Comparison of ENCODE assay signal across 1 cellular context in the genomic region with DNA sequence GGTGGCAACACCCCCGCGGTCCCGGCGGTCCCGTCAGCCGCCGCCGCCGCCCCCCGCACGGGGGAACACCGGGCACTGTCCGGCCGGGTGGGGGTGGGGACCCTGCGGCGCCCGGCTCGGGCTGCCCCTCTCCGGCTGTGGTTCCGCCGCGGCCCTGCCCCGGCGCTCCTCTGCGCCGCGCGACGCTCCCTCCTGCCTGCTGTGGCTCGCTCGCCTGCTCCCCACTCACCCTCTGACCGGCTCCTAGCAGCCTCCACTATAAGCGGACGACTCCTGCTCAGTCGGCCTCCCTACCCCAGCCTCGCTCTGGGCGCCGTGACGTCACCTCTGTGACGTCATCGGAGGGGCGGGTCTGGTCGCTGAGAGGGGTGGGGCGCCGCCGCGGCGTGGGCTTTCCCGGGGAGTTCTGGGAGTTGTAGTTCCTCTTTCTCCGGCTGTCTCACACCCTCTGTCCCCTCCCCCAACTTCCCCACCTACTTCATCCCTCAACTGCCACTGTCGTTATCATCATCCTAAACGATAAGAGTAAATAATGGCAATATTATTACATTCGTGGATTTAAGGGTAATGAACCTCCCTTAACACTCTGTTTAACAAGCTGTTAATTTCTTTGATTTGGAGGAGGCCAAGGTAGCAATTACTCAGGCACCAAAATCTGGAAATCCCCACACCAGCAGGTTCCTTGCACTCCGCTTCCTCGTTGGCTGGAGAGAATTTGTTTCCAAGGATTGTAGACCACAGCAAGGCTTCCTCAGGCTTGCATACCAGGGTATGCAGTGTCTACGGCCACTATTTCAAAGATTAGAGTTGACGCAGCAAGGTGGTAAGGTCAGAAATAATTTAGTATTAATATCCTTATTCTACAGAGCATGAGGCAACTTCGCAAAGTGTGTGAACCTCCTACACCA.
TF ChIP-seq lines count a peak whose summit lies in the region.

A gene (minus strand): TSS at position 308 of the 908 bp plus-strand sequence. CDS start 405 bp downstream, outside the sequence.

TF ChIP-seq in K562, 482 proteins besides CTCF, POLR2A, EP300 and RAD21 (continued from another document and continues in another):
- TF ChIP-seq, protein P1, sequence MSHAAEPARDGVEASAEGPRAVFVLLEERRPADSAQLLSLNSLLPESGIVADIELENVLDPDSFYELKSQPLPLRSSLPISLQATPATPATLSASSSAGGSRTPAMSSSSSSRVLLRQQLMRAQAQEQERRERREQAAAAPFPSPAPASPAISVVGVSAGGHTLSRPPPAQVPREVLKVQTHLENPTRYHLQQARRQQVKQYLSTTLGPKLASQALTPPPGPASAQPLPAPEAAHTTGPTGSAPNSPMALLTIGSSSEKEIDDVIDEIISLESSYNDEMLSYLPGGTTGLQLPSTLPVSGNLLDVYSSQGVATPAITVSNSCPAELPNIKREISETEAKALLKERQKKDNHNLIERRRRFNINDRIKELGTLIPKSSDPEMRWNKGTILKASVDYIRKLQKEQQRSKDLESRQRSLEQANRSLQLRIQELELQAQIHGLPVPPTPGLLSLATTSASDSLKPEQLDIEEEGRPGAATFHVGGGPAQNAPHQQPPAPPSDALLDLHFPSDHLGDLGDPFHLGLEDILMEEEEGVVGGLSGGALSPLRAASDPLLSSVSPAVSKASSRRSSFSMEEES (CRISPR knock-in tag; IDR thresholded peaks at IDR 0.05): no peak
- TF ChIP-seq, protein P2, sequence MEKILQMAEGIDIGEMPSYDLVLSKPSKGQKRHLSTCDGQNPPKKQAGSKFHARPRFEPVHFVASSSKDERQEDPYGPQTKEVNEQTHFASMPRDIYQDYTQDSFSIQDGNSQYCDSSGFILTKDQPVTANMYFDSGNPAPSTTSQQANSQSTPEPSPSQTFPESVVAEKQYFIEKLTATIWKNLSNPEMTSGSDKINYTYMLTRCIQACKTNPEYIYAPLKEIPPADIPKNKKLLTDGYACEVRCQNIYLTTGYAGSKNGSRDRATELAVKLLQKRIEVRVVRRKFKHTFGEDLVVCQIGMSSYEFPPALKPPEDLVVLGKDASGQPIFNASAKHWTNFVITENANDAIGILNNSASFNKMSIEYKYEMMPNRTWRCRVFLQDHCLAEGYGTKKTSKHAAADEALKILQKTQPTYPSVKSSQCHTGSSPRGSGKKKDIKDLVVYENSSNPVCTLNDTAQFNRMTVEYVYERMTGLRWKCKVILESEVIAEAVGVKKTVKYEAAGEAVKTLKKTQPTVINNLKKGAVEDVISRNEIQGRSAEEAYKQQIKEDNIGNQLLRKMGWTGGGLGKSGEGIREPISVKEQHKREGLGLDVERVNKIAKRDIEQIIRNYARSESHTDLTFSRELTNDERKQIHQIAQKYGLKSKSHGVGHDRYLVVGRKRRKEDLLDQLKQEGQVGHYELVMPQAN (IDR thresholded peaks at IDR 0.05; ENCODE audit: borderline replicate concordance): no peak
- TF ChIP-seq ETV6 (IDR thresholded peaks at IDR 0.05; ENCODE audit: borderline replicate concordance in 1 of 2, low read depth in 2 of 2, low read length in 1 of 2) (no peak; a peak in 1 of 4 replicates), ETV6 (CRISPR knock-in tag; IDR thresholded peaks at IDR 0.05; ENCODE audit: borderline replicate concordance) (no peak), MTF1 (CRISPR knock-in tag; IDR thresholded peaks at IDR 0.05; ENCODE audit: borderline replicate concordance) (no peak), CCNT2 (IDR thresholded peaks at IDR 0.05; ENCODE audit: borderline replicate concordance, extremely low read depth, insufficient read length, low read depth, low read length) (peak; percentile 98), KDM4B (IDR thresholded peaks at IDR 0.05; ENCODE audit: borderline replicate concordance in 2 of 2, low read depth in 1 of 2) (peak in 1 of 2 experiments; percentile 60; a peak in 1 of 4 replicates), STAT5A (IDR thresholded peaks at IDR 0.05; ENCODE audit: borderline replicate concordance, low read length) (no peak), HDAC1 (IDR thresholded peaks at IDR 0.05) (no peak; a peak in 2 of 4 replicates), HSF4 (CRISPR knock-in tag; IDR thresholded peaks at IDR 0.05; ENCODE audit: borderline replicate concordance) (0 out of 2 replicates have a peak, but pooled peaks have one; percentile 30), MTA2 (IDR thresholded peaks at IDR 0.05; ENCODE audit: low read depth) (no peak), SRSF3 (IDR thresholded peaks at IDR 0.05; ENCODE audit: insufficient read depth, low read length) (no peak), HNRNPLL (IDR thresholded peaks at IDR 0.05; ENCODE audit: low read depth, low read length, poor library complexity, severe bottlenecking) (no peak), NONO (IDR thresholded peaks at IDR 0.05; ENCODE audit: low read depth in 2 of 2, low read length in 1 of 2) (peak; percentile 72 to 96), TCFL5 (CRISPR knock-in tag; conservative IDR thresholded peaks at IDR 0.05) (no peak), KLF10 (CRISPR knock-in tag; IDR thresholded peaks at IDR 0.05) (no peak), CREBBP (IDR thresholded peaks at IDR 0.05; ENCODE audit: low read depth, low read length) (no peak), YY1 (IDR thresholded peaks at IDR 0.05; ENCODE audit: borderline replicate concordance in 1 of 3, control insufficient read depth in 1 of 3, extremely low read depth in 1 of 3, insufficient read depth in 3 of 3, insufficient read length in 1 of 3, insufficient replicate concordance in 2 of 3, low read depth in 1 of 3, low read length in 2 of 3) (peak in 2 of 3 experiments; percentile 58 to 64), KAT2B (IDR thresholded peaks at IDR 0.05; ENCODE audit: low read depth, low read length) (no peak), ZNF134 (CRISPR knock-in tag; conservative IDR thresholded peaks at IDR 0.05) (0 out of 2 replicates have a peak, but pooled peaks have one; percentile 35), RBM39 (optimal IDR thresholded peaks at IDR 0.05; ENCODE audit: low read depth, low read length) (no peak), RFX7 (CRISPR knock-in tag; IDR thresholded peaks at IDR 0.05) (no peak), PCBP2 (IDR thresholded peaks at IDR 0.05; ENCODE audit: low read depth, low read length, poor library complexity, severe bottlenecking) (no peak), SLC30A9 (CRISPR knock-in tag; IDR thresholded peaks at IDR 0.05) (no peak), TGIF2 (CRISPR knock-in tag; IDR thresholded peaks at IDR 0.05) (no peak), PCBP1 (IDR thresholded peaks at IDR 0.05; ENCODE audit: low read depth, low read length, poor library complexity, severe bottlenecking) (peak; percentile 95), MEIS2 (IDR thresholded peaks at IDR 0.05; ENCODE audit: partially characterized antibody) (peak; percentile 10), SPI1 (IDR thresholded peaks at IDR 0.05; ENCODE audit: borderline replicate concordance, low read depth, low read length) (peak; percentile 37; the same call in 1 of the 2 replicates), LCOR (CRISPR knock-in tag; IDR thresholded peaks at IDR 0.05) (no peak), FOXK1 (CRISPR knock-in tag; IDR thresholded peaks at IDR 0.05; ENCODE audit: borderline replicate concordance) (no peak), CEBPB (tag; IDR thresholded peaks at IDR 0.05) (no peak), ATF7 (IDR thresholded peaks at IDR 0.05) (peak; percentile 100), ZNF274 (IDR thresholded peaks at IDR 0.05; ENCODE audit: borderline replicate concordance, low read depth, low read length) (no peak), POLR2AphosphoS2 (IDR thresholded peaks at IDR 0.05; ENCODE audit: low read length) (no peak), PHF8 (IDR thresholded peaks at IDR 0.05; ENCODE audit: borderline replicate concordance, low read length) (peak; percentile 93; the same call in 1 of the 2 replicates)
- TF ChIP-seq, protein P3, sequence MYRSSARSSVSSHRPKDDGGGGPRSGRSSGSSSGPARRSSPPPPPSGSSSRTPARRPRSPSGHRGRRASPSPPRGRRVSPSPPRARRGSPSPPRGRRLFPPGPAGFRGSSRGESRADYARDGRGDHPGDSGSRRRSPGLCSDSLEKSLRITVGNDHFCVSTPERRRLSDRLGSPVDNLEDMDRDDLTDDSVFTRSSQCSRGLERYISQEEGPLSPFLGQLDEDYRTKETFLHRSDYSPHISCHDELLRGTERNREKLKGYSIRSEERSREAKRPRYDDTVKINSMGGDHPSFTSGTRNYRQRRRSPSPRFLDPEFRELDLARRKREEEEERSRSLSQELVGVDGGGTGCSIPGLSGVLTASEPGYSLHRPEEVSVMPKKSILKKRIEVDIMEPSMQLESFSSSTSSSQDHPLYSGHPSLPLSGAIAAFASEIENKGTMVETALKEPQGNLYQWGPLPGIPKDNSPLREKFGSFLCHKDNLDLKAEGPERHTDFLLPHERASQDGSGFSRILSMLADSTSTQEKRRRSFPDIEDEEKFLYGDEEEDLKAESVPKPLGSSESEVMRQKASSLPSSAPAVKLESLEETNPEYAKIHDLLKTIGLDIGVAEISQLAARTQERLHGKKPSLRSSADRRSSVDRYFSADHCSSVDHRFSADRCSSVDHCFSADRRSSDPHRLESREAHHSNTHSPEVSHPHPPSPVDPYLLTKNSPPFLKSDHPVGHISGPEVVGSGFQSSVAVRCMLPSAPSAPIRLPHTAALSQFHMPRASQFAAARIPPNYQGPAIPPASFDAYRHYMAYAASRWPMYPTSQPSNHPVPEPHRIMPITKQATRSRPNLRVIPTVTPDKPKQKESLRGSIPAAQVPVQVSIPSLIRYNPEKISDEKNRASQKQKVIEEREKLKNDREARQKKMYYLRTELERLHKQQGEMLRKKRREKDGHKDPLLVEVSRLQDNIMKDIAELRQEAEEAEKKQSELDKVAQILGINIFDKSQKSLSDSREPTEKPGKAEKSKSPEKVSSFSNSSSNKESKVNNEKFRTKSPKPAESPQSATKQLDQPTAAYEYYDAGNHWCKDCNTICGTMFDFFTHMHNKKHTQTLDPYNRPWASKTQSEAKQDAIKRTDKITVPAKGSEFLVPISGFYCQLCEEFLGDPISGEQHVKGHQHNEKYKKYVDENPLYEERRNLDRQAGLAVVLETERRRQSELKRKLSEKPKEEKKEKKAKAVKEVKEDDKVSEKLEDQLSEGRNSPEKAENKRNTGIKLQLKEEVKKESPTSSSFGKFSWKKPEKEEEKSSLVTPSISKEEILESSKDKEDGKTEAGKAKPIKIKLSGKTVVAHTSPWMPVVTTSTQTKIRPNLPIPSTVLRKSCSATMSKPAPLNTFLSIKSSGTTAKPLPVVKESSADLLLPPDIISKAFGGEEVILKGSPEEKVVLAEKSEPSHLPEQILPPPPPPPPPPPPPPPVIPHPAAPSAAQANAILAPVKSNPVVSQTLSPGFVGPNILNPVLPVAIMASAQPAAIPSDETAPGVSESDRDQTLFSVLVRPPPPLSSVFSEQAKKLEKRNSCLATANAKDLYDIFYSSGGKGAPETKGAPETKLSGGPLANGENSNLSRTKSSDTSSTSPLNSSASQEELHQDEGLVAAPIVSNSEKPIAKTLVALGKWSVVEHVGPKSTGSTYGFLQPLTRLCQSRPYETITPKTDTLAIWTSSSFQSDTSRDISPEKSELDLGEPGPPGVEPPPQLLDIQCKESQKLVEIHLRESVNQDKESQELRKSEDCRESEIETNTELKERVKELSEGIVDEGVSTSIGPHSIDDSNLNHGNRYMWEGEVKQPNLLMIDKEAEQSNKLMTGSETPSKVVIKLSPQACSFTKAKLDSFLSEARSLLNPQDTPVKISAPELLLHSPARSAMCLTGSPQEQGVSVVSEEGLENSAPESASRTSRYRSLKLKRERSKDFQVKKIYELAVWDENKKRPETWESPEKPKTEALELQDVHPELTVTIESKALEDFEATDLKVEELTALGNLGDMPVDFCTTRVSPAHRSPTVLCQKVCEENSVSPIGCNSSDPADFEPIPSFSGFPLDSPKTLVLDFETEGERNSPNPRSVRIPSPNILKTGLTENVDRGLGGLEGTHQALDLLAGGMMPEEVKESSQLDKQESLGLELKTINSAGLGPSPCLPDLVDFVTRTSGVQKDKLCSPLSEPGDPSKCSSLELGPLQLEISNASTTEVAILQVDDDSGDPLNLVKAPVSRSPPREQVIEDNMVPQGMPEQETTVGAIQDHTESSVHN (IDR thresholded peaks at IDR 0.05; ENCODE audit: borderline replicate concordance in 1 of 2, low read depth in 1 of 2): no peak
- TF ChIP-seq, protein P4, sequence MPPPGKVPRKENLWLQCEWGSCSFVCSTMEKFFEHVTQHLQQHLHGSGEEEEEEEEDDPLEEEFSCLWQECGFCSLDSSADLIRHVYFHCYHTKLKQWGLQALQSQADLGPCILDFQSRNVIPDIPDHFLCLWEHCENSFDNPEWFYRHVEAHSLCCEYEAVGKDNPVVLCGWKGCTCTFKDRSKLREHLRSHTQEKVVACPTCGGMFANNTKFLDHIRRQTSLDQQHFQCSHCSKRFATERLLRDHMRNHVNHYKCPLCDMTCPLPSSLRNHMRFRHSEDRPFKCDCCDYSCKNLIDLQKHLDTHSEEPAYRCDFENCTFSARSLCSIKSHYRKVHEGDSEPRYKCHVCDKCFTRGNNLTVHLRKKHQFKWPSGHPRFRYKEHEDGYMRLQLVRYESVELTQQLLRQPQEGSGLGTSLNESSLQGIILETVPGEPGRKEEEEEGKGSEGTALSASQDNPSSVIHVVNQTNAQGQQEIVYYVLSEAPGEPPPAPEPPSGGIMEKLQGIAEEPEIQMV (tag; conservative IDR thresholded peaks at IDR 0.05; ENCODE audit: low read depth): no peak
- TF ChIP-seq, protein P5, sequence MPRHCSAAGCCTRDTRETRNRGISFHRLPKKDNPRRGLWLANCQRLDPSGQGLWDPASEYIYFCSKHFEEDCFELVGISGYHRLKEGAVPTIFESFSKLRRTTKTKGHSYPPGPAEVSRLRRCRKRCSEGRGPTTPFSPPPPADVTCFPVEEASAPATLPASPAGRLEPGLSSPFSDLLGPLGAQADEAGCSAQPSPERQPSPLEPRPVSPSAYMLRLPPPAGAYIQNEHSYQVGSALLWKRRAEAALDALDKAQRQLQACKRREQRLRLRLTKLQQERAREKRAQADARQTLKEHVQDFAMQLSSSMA (CRISPR knock-in tag; IDR thresholded peaks at IDR 0.05): no peak; the same call in 1 of the 2 replicates
- TF ChIP-seq, protein P6, sequence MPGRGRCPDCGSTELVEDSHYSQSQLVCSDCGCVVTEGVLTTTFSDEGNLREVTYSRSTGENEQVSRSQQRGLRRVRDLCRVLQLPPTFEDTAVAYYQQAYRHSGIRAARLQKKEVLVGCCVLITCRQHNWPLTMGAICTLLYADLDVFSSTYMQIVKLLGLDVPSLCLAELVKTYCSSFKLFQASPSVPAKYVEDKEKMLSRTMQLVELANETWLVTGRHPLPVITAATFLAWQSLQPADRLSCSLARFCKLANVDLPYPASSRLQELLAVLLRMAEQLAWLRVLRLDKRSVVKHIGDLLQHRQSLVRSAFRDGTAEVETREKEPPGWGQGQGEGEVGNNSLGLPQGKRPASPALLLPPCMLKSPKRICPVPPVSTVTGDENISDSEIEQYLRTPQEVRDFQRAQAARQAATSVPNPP (IDR thresholded peaks at IDR 0.05; ENCODE audit: borderline replicate concordance, insufficient read depth, insufficient read length): no peak
- TF ChIP-seq, protein P7, sequence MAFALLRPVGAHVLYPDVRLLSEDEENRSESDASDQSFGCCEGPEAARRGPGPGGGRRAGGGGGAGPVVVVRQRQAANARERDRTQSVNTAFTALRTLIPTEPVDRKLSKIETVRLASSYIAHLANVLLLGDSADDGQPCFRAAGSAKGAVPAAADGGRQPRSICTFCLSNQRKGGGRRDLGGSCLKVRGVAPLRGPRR (CRISPR knock-in tag; IDR thresholded peaks at IDR 0.05): no peak
